Comparison of ENCODE assay signal across 20 cellular contexts in the genomic region with DNA sequence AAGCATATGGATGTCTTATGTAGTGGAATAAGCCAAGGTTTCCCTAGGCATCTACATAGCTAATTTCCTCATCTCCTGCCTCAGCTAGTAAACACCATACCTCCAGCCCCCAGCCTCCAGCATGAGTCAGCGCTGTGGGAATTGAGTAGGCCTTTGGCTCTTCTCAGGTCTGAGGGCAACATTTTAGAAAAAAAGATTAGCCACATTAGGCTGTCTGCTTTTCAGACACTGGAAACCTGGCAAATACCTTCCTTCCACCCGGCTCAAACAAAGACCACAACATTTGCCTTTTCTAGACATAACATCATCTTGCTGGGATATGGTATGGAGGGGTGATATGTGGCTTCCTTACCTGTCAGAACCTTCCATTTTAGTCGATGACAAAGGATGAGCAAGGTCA. TPM values are rescaled to one million over a fixed set of nuclear protein-coding genes. Genes with fewer than 3 reads are reported as not detected.
DNase-seq lines count a peak whose midpoint lies in the region; ATAC-seq, FAIRE-seq and TF ChIP-seq lines count a peak whose summit lies in the region.
"Had no signal": no experiment of that assay in that cellular context is flagged by ENCODE, and none has a peak within 500 bp of the region (broad histone marks: within the 10 kb centered on the region; RNA-seq: fewer than 3 reads in every experiment).

No MANE protein-coding gene starts in this region.

- no peak for FAIRE-seq in bronchial epithelial cell (lab: Jason Lieb, UNC)

- no peaks in the 10 kb centered on the region for H3K9me3 ChIP-seq in SK-N-SH
- H3K9me3 ChIP-seq in MG63: no peaks in the 10 kb centered on the region; the same call in 1 of the 2 replicates

- H3K79me2 ChIP-seq in SK-N-SH (ENCODE audit: insufficient read depth): no peaks in the 10 kb centered on the region

- TF ChIP-seq EP300 in SK-N-SH (IDR thresholded peaks at IDR 0.05; ENCODE audit: borderline replicate concordance in 1 of 2, low read depth in 1 of 2, low read length in 1 of 2): no peak

- H3K4me1 ChIP-seq in SK-N-SH (ENCODE audit: control insufficient read depth in 1 of 2, insufficient read depth in 2 of 2, low read depth in 1 of 2, low read length in 1 of 2): no peaks in the 10 kb centered on the region; a peak in 1 of 4 replicates
- H3K4me1 ChIP-seq: esophagus muscularis mucosa had no signal

- H3K36me3 ChIP-seq in SK-N-SH (replicated peaks in 1 of 2; ENCODE audit: control insufficient read depth in 1 of 2, insufficient read depth in 2 of 2, low read length in 1 of 2) (no peaks in the 10 kb centered on the region), MG63 (no peaks in the 10 kb centered on the region), bronchial epithelial cell (ENCODE audit: control insufficient read depth, insufficient read depth, low read length) (no peaks in the 10 kb centered on the region)
- H3K36me3 ChIP-seq: esophagus muscularis mucosa, WERI-Rb-1 had no signal

- no peak overlapping the region for H2AFZ ChIP-seq in SK-N-SH (ENCODE audit: low read depth)

- no peak for TF ChIP-seq RAD21 in SK-N-SH (IDR thresholded peaks at IDR 0.05; ENCODE audit: low read length)

- ATAC-seq in SK-N-SH treated with all-trans-retinoic acid at 6 μM for 48 hours (peak; percentile 57), HG02798 (IDR thresholded peaks at IDR 0.05; ENCODE audit: poor library complexity, unreplicated experiment) (no peak)
- ATAC-seq: Panc1; stimulated activated naive CD8-positive, alpha-beta T cell treated with anti-CD3 and anti-CD28 coated beads, Interleukin-15, amount 100 ng/mL, for 72 hours had no signal

- H4K20me1 ChIP-seq in SK-N-SH (ENCODE audit: insufficient read depth): no peaks in the 10 kb centered on the region

- H3K9ac ChIP-seq in SK-N-SH: no peak overlapping the region

- CTCF ChIA-PET in SK-N-SH (lab: Yijun Ruan, JAX): interaction anchor here (1.2 kb wide), 1 partner anchor 49 kb away, joined by 3 read pairs; no protein-coding TSS in a partner anchor

- no peaks in the 10 kb centered on the region for H3F3A ChIP-seq in SK-N-SH (replicated peaks; ENCODE audit: insufficient read depth)

- H3K4me3 ChIP-seq in SK-N-SH (ENCODE audit: low read depth in 2 of 2, low read length in 1 of 2) (no peak overlapping the region), MG63 (no peak overlapping the region), bronchial epithelial cell (ENCODE audit: low read depth, low read length) (no peak overlapping the region)
- H3K4me3 ChIP-seq: esophagus muscularis mucosa had no signal

- DNase-seq in SK-N-SH (no peak), MG63 (peak; percentile 76), bronchial epithelial cell (ENCODE audit: low read depth) (peak; percentile 5), renal cortical epithelial cell (ENCODE audit: low read depth) (peak; percentile 67), midbrain (lab: John Stamatoyannopoulos, UW) (no peak), ACHN (no peak)
- DNase-seq: activated gamma-delta T cell; GF-D8; Karpas-422; NCI-H526 treated with DMSO at 0.1 percent for 48 hours; stimulated activated naive CD8-positive, alpha-beta T cell treated with anti-CD3 and anti-CD28 coated beads, Interleukin-15, amount 100 ng/mL, for 72 hours; WERI-Rb-1 had no signal

- H3K4me2 ChIP-seq in SK-N-SH: no peak overlapping the region

- TF ChIP-seq CTCF in SK-N-SH (IDR thresholded peaks at IDR 0.05): no peak
- TF ChIP-seq CTCF in bronchial epithelial cell (IDR thresholded peaks at IDR 0.05; ENCODE audit: insufficient read depth, low read length, severe bottlenecking): no peak

- 63% methylated on average over 3 of the region's 3 CpGs for WGBS in SK-N-SH (ENCODE audit: low lambda C conversion rate)

- H3K27ac ChIP-seq in SK-N-SH (ENCODE audit: low read depth in 2 of 2, low read length in 1 of 2): peak overlapping the region in 1 of 2 experiments; percentile 30; a peak in 1 of 4 replicates
- H3K27ac ChIP-seq: esophagus muscularis mucosa, WERI-Rb-1 had no signal

- no peaks in the 10 kb centered on the region for H3K27me3 ChIP-seq in SK-N-SH (ENCODE audit: insufficient read depth)
- no peaks in the 10 kb centered on the region for H3K27me3 ChIP-seq in MG63
- no peaks in the 10 kb centered on the region for H3K27me3 ChIP-seq in bronchial epithelial cell (ENCODE audit: control insufficient read depth, insufficient read depth, low read length)
- H3K27me3 ChIP-seq: esophagus muscularis mucosa had no signal

- POLR2A ChIA-PET in SK-N-SH (lab: Yijun Ruan, JAX): no interaction called here

- in situ Hi-C loops in ACHN (cut with HindIII; ENCODE audit: low pct_ligation_motif_present, low pct_unique_long_range_greater_than_20kb, low sequenced_read_pairs): no loop called here

- no peaks in the 10 kb centered on the region for H3K9me2 ChIP-seq in SK-N-SH

TF ChIP-seq in SK-N-SH treated with all-trans-retinoic acid at 6 μM for 48 hours, 23 proteins besides CTCF, POLR2A, EP300 and RAD21 (continues in another document):
- no peak for TF ChIP-seq GLIS3 (CRISPR knock-in tag; IDR thresholded peaks at IDR 0.05)
- no peak for TF ChIP-seq RARB (CRISPR knock-in tag; IDR thresholded peaks at IDR 0.05)
- TF ChIP-seq ZNF8 (CRISPR knock-in tag; IDR thresholded peaks at IDR 0.05): no peak
- TF ChIP-seq ARNTL (CRISPR knock-in tag; IDR thresholded peaks at IDR 0.05; ENCODE audit: borderline replicate concordance, low read depth): no peak
- TF ChIP-seq, protein P1, sequence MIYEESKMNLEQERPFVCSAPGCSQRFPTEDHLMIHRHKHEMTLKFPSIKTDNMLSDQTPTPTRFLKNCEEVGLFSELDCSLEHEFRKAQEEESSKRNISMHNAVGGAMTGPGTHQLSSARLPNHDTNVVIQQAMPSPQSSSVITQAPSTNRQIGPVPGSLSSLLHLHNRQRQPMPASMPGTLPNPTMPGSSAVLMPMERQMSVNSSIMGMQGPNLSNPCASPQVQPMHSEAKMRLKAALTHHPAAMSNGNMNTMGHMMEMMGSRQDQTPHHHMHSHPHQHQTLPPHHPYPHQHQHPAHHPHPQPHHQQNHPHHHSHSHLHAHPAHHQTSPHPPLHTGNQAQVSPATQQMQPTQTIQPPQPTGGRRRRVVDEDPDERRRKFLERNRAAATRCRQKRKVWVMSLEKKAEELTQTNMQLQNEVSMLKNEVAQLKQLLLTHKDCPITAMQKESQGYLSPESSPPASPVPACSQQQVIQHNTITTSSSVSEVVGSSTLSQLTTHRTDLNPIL (CRISPR knock-in tag; IDR thresholded peaks at IDR 0.05; ENCODE audit: low read depth): no peak

TF ChIP-seq in SK-N-SH, 30 proteins besides CTCF, POLR2A, EP300 and RAD21:
- TF ChIP-seq SIN3A (IDR thresholded peaks at IDR 0.05; ENCODE audit: borderline replicate concordance, low read depth, low read length) (no peak), TEAD4 (IDR thresholded peaks at IDR 0.05; ENCODE audit: borderline replicate concordance, insufficient read depth) (no peak), JUND (IDR thresholded peaks at IDR 0.05) (no peak), POLR2AphosphoS5 (IDR thresholded peaks at IDR 0.05; ENCODE audit: low read depth, low read length) (no peak), GATA2 (CRISPR knock-in tag; IDR thresholded peaks at IDR 0.05) (no peak), FOXJ3 (CRISPR knock-in tag; IDR thresholded peaks at IDR 0.05) (no peak), TCF12 (IDR thresholded peaks at IDR 0.05) (no peak), NRF1 (IDR thresholded peaks at IDR 0.05; ENCODE audit: low read depth, low read length) (no peak)

RNA-seq across cellular contexts. Expression of a gene that starts 6.1 kb away (rescaled TPM):
- not detected in 2 replicates for polyA plus RNA-seq in SK-N-SH (2012; rRNA removed)
- polyA plus RNA-seq in SK-N-SH (2012; cell fraction: cytosol; rRNA removed): not detected in 2 replicates
- polyA plus RNA-seq in SK-N-SH (2012; cell fraction: nucleus; rRNA removed): not detected in 2 replicates
- not detected in 2 replicates for total RNA-seq in MG63 (2014; rRNA removed; shearing (Covaris generic); ENCODE audit: low replicate concordance)
- not detected in 2 replicates for total RNA-seq in bronchial epithelial cell
- not detected in 2 replicates for total RNA-seq in renal cortical epithelial cell
- total RNA-seq: A673, esophagus muscularis mucosa, mucosa of gallbladder, osteocyte, ureter had no signal

Comparison
In these comparisons a context has a peak if more than half of its experiments do, and no peak if none do; other contexts are left out.
1. DNase-seq: peak in MG63 (single experiment), bronchial epithelial cell (single experiment) and renal cortical epithelial cell (single experiment); none in SK-N-SH (single experiment), midbrain (single experiment) and ACHN (single experiment).